27 cellular contexts compared by ENCODE assay signal in the genomic region with DNA sequence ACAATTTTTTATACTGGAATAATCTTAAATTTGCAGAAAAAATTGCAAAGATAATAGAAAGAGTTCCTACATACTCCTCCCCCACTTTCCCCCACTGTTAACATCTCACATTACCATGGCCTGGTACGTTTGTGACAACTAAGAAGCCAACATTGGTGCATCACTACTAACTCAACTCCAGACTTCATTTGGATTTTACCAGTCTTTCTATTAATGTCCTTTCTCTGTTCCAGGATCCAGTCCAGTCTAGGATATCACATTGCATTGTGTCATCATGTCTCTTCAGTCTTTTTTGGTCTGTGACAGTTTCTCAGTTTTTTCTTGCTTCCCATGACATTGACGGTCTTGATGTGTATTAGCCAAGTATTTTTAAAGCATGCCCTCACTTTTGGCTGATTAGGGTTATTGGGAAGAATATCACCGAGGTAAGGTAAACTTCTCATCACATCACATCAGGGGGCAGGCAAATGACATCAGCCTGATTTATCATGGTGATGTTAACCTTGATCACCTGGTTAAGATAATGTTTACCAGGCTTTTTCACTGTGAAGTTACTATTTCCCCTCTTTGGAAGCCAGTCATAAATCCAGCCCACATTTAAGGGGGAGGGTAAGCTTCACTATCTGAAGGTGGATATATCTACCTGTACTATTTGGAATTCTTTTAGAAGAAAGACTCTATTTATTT.
A peak's percentile ranks its signal among the peaks of the same experiment; 100 is the strongest.
DNase-seq lines count a peak whose midpoint lies in the region; ATAC-seq, FAIRE-seq and TF ChIP-seq lines count a peak whose summit lies in the region.
"Had no signal": no experiment of that assay in that cellular context is flagged by ENCODE, and none has a peak within 500 bp of the region (broad histone marks: within the 10 kb centered on the region; RNA-seq: fewer than 3 reads in every experiment).

No MANE protein-coding gene starts in this region.

- H3K27me3 Mint-ChIP-seq in activated T-helper 2 cell treated with anti-CD3 and anti-CD28 coated beads, Interferon-gamma antibody, Interleukin-2, Interleukin-4, amounts not matched to agents 10 μg/mL and 5 μg/mL and 100 μg/mL, durations not matched to agents 14 hours and 24 hours and 36 hours (ENCODE audit: low read depth), result no peaks in the 10 kb centered on the region
- H3K27me3 Mint-ChIP-seq: CD4-positive, alpha-beta T cell had no signal

- in situ Hi-C loops in gastrocnemius medialis (cut with MboI; ENCODE audit: low sequenced_read_pairs in 4 of 4), result no loop called here

- no peak for TF ChIP-seq EP300 in H1 (IDR thresholded peaks at IDR 0.05; ENCODE audit: borderline replicate concordance in 1 of 2, low read depth in 2 of 2, low read length in 2 of 2)

- H3K4me2 ChIP-seq in H1 (ENCODE audit: insufficient read depth in 1 of 2, low read depth in 2 of 2, low read length in 2 of 2), result no peak overlapping the region
- H3K4me2 ChIP-seq: A549; BLaER1 treated with 17β-estradiol and CSF1 and Interleukin-3, amounts not matched to agents 10 nM and 100 nM had no signal

- no peak overlapping the region for H2BK5ac ChIP-seq in H1 (ENCODE audit: low read depth, low read length)

- TF ChIP-seq POLR2A in H1 (IDR thresholded peaks at IDR 0.05; ENCODE audit: control extremely low read depth in 1 of 2, low read depth in 2 of 2, low read length in 2 of 2) (no peak), gastrocnemius medialis (IDR thresholded peaks at IDR 0.05) (no peak)

- 90% methylated on average over 3 of the region's 3 CpGs; no CpG with 5 or more reads in 1 of the 2 experiments for WGBS in H1 (ENCODE audit: extremely low coverage in 1 of 2, insufficient coverage in 1 of 2, insufficient read length in 1 of 2, insufficient replicate concordance in 2 of 2, low coverage in 1 of 2, low lambda C conversion rate in 2 of 2, missing lambda C conversion rate in 1 of 2), 2 experiments

- H3K36me3 Mint-ChIP-seq in activated T-helper 2 cell treated with anti-CD3 and anti-CD28 coated beads, Interferon-gamma antibody, Interleukin-2, Interleukin-4, amounts not matched to agents 10 μg/mL and 5 μg/mL and 100 μg/mL, durations not matched to agents 14 hours and 24 hours and 36 hours (ENCODE audit: low read depth), result no peaks in the 10 kb centered on the region
- H3K36me3 Mint-ChIP-seq: CD8-positive, alpha-beta T cell had no signal

- H3K9ac ChIP-seq in H1 (replicated peaks in 1 of 4; ENCODE audit: extremely low read depth in 1 of 4, low read depth in 3 of 4, low read length in 3 of 4) (no peak overlapping the region), skeletal muscle tissue (ENCODE audit: low read depth in 1 of 3, low read length in 3 of 3) (no peak overlapping the region)
- H3K9ac ChIP-seq: BLaER1 treated with 17β-estradiol and CSF1 and Interleukin-3, amounts not matched to agents 10 nM and 100 nM had no signal

- TF ChIP-seq CTCF in H1 (IDR thresholded peaks at IDR 0.05; ENCODE audit: control extremely low read depth in 1 of 3, insufficient read depth in 1 of 3, low read depth in 1 of 3, low read length in 3 of 3) (no peak), gastrocnemius medialis (IDR thresholded peaks at IDR 0.05 in 4 of 5, conservative IDR thresholded peaks at IDR 0.05 in 1 of 5) (no peak)

- H2AFZ ChIP-seq in H1 (ENCODE audit: low read length), result no peak overlapping the region

- H3K79me1 ChIP-seq in H1 (ENCODE audit: low read depth, low read length), result no peaks in the 10 kb centered on the region

- H3K27me3 ChIP-seq in H1 (replicated peaks in 1 of 4; ENCODE audit: control insufficient read depth in 3 of 4, extremely low read depth in 1 of 4, insufficient read depth in 3 of 4, low read length in 3 of 4), result no peaks in the 10 kb centered on the region
- no peaks in the 10 kb centered on the region for H3K27me3 ChIP-seq in gastrocnemius medialis
- H3K27me3 ChIP-seq in skeletal muscle tissue (ENCODE audit: control insufficient read depth in 3 of 3, insufficient read depth in 3 of 3, low read length in 3 of 3), result no peaks in the 10 kb centered on the region
- H3K27me3 ChIP-seq: BLaER1 treated with 17β-estradiol and CSF1 and Interleukin-3, amounts not matched to agents 10 nM and 100 nM had no signal

- H3K4me1 ChIP-seq in H1 (replicated peaks in 1 of 4; ENCODE audit: control insufficient read depth in 3 of 4, insufficient read depth in 4 of 4, low read length in 3 of 4), result no peaks in the 10 kb centered on the region; a peak in 1 of 7 replicates
- peaks cover 12 to 17% of the 10 kb centered on the region in 2 donors for H3K4me1 ChIP-seq in gastrocnemius medialis
- H3K4me1 ChIP-seq in skeletal muscle tissue (ENCODE audit: control insufficient read depth in 3 of 3, insufficient read depth in 3 of 3, low read length in 3 of 3), result peaks cover 0 to 10% (median 5%) of the 10 kb centered on the region in 3 donors
- H3K4me1 ChIP-seq: A549; BLaER1 treated with 17β-estradiol and CSF1 and Interleukin-3, amounts not matched to agents 10 nM and 100 nM had no signal

- H3K4me1 Mint-ChIP-seq in activated T-helper 2 cell treated with anti-CD3 and anti-CD28 coated beads, Interferon-gamma antibody, Interleukin-2, Interleukin-4, amounts not matched to agents 10 μg/mL and 5 μg/mL and 100 μg/mL, durations not matched to agents 14 hours and 24 hours and 36 hours (ENCODE audit: low read depth), result no peaks in the 10 kb centered on the region
- H3K4me1 Mint-ChIP-seq: B cell had no signal

- POLR2A ChIA-PET in H1 (lab: Charles Lee; ENCODE audit: partially characterized antibody), result no interaction called here
- POLR2A ChIA-PET in HEK293T (lab: Yijun Ruan, JAX), result no interaction called here

- H3K36me3 ChIP-seq in H1 (ENCODE audit: control insufficient read depth in 2 of 4, insufficient read depth in 4 of 4, low read length in 3 of 4), result no peaks in the 10 kb centered on the region
- no peaks in the 10 kb centered on the region for H3K36me3 ChIP-seq in gastrocnemius medialis
- no peaks in the 10 kb centered on the region for H3K36me3 ChIP-seq in skeletal muscle tissue (ENCODE audit: control insufficient read depth in 3 of 3, insufficient read depth in 3 of 3, low read length in 3 of 3)
- H3K36me3 ChIP-seq: BLaER1 treated with 17β-estradiol and CSF1 and Interleukin-3, amounts not matched to agents 10 nM and 100 nM had no signal

- H3K9me3 ChIP-seq in H1 (ENCODE audit: insufficient read depth in 2 of 2, low read depth in 1 of 2, low read length in 1 of 2) (no peaks in the 10 kb centered on the region), gastrocnemius medialis (no peaks in the 10 kb centered on the region), skeletal muscle tissue (ENCODE audit: control insufficient read depth in 3 of 3, low read length in 3 of 3) (no peaks in the 10 kb centered on the region)
- H3K9me3 ChIP-seq: A549; BLaER1 treated with 17β-estradiol and CSF1 and Interleukin-3, amounts not matched to agents 10 nM and 100 nM had no signal

- H3K18ac ChIP-seq in H1 (ENCODE audit: extremely low read depth, low read length), result no peak overlapping the region

- no peak overlapping the region for H3K14ac ChIP-seq in H1 (ENCODE audit: insufficient read length)

- no peak overlapping the region for H3K23ac ChIP-seq in H1 (ENCODE audit: insufficient read length)

- H3K4me3 ChIP-seq in H1 (ENCODE audit: extremely low read depth in 1 of 4, insufficient read depth in 2 of 4, low read depth in 3 of 4, low read length in 4 of 4) (no peak overlapping the region), gastrocnemius medialis (no peak overlapping the region), skeletal muscle tissue (ENCODE audit: low read length in 3 of 3) (no peak overlapping the region)
- H3K4me3 ChIP-seq: A549; BLaER1 treated with 17β-estradiol and CSF1 and Interleukin-3, amounts not matched to agents 10 nM and 100 nM; GM12878 had no signal

- no peak overlapping the region for H2BK120ac ChIP-seq in H1 (replicated peaks; ENCODE audit: low read depth, low read length)

- H3K79me2 ChIP-seq in H1 (ENCODE audit: control insufficient read depth in 1 of 2, insufficient read depth in 2 of 2, low read length in 2 of 2), result no peaks in the 10 kb centered on the region

- H4K8ac ChIP-seq in H1 (ENCODE audit: extremely low read depth, insufficient read depth, low read length), result no peak overlapping the region

- no peak overlapping the region for H4K91ac ChIP-seq in H1 (replicated peaks; ENCODE audit: insufficient read length, low read length)

- H2BK12ac ChIP-seq in H1 (ENCODE audit: low read depth, low read length), result no peak overlapping the region

- TF ChIP-seq RAD21 in H1 (IDR thresholded peaks at IDR 0.05 in 1 of 2, conservative IDR thresholded peaks at IDR 0.05 in 1 of 2; ENCODE audit: low read depth in 2 of 2, low read length in 2 of 2), result no peak

- H3K27ac Mint-ChIP-seq in activated T-helper 2 cell treated with anti-CD3 and anti-CD28 coated beads, Interferon-gamma antibody, Interleukin-2, Interleukin-4, amounts not matched to agents 10 μg/mL and 5 μg/mL and 100 μg/mL, durations not matched to agents 14 hours and 24 hours and 36 hours, result no peak overlapping the region
- H3K27ac Mint-ChIP-seq: B cell; CD4-positive, alpha-beta T cell; CD8-positive, alpha-beta T cell had no signal

- CTCF ChIA-PET in H1 (lab: Charles Lee; ENCODE audit: partially characterized antibody), result interaction anchor here (1.3 kb wide), 1 partner anchor 11 kb away, joined by 3 read pairs; no protein-coding TSS in a partner anchor
- CTCF ChIA-PET in HEK293T (lab: Yijun Ruan, JAX), result no interaction called here

- DNase-seq in H1 (ENCODE audit: low read depth in 1 of 2, low spot score in 2 of 2) (no peak), myocyte (ENCODE audit: low read depth) (peak; percentile 15), gastrocnemius medialis (peak; percentile 13 to 19), COLO668 (lab: John Stamatoyannopoulos, UW; ENCODE audit: unreplicated experiment) (no peak), HEK293T (ENCODE audit: extremely low spot score) (no peak), HTR-8/SVneo (ENCODE audit: insufficient read length, low spot score) (no peak)
- DNase-seq in activated T-helper 2 cell treated with anti-CD3 and anti-CD28 coated beads, Interferon-gamma antibody, Interleukin-2, Interleukin-4, amounts not matched to agents 10 μg/mL and 5 μg/mL and 100 μg/mL, durations not matched to agents 14 hours and 24 hours and 36 hours (ENCODE audit: low spot score), result no peak
- DNase-seq: AML-193; CD4-positive, alpha-beta T cell; CD8-positive, alpha-beta T cell; COR-L47; DMS 273 treated with DMSO at 0.1 percent for 48 hours; DMS153; DMS53; DMS79; DND-41; EL; GDM1 had no signal

- H3K4ac ChIP-seq in H1 (replicated peaks; ENCODE audit: insufficient read length, low read depth, low read length), result no peak overlapping the region

- H3K23me2 ChIP-seq in H1 (ENCODE audit: low read depth, low read length), result no peaks in the 10 kb centered on the region

- no peaks in the 10 kb centered on the region for H3K9me3 Mint-ChIP-seq in activated T-helper 2 cell treated with anti-CD3 and anti-CD28 coated beads, Interferon-gamma antibody, Interleukin-2, Interleukin-4, amounts not matched to agents 10 μg/mL and 5 μg/mL and 100 μg/mL, durations not matched to agents 14 hours and 24 hours and 36 hours
- H3K9me3 Mint-ChIP-seq: CD4-positive, alpha-beta T cell; CD8-positive, alpha-beta T cell had no signal

- FAIRE-seq in H1 (lab: Jason Lieb, UNC), result peak; percentile 7
- no peak for FAIRE-seq in HTR-8/SVneo (lab: Jason Lieb, UNC)
- FAIRE-seq: A549, GM12878, GM12892, GM18507 had no signal

- ATAC-seq in gastrocnemius medialis, result peak; percentile 100
- ATAC-seq: A549; CD8-positive, alpha-beta T cell; GM12878 had no signal

- H2BK20ac ChIP-seq in H1 (ENCODE audit: low read length), result no peak overlapping the region

- H4K20me1 ChIP-seq in H1 (replicated peaks in 1 of 2; ENCODE audit: control insufficient read depth in 1 of 2, insufficient read depth in 2 of 2, low read length in 2 of 2), result no peaks in the 10 kb centered on the region
- H4K20me1 ChIP-seq: BLaER1 treated with 17β-estradiol and CSF1 and Interleukin-3, amounts not matched to agents 10 nM and 100 nM had no signal

- no peak overlapping the region for H3K4me3 Mint-ChIP-seq in activated T-helper 2 cell treated with anti-CD3 and anti-CD28 coated beads, Interferon-gamma antibody, Interleukin-2, Interleukin-4, amounts not matched to agents 10 μg/mL and 5 μg/mL and 100 μg/mL, durations not matched to agents 14 hours and 24 hours and 36 hours (ENCODE audit: low read depth)
- H3K4me3 Mint-ChIP-seq: B cell; CD4-positive, alpha-beta T cell; CD8-positive, alpha-beta T cell had no signal

- H3K56ac ChIP-seq in H1 (replicated peaks; ENCODE audit: insufficient read length, low read depth, low read length), result no peak overlapping the region

- intact Hi-C loops in gastrocnemius medialis (cut with DNase I; ENCODE audit: low total_unique reads), result loop anchor here (2.0 to 5.0 kb wide), 2 partner anchors 53 to 58 kb away; no protein-coding TSS in a partner anchor
- intact Hi-C loops in activated T-helper 2 cell treated with anti-CD3 and anti-CD28 coated beads, Interferon-gamma antibody, Interleukin-2, Interleukin-4, amounts not matched to agents 10 μg/mL and 5 μg/mL and 100 μg/mL, durations not matched to agents 14 hours and 24 hours and 36 hours (cut with micrococcal nuclease), result no loop called here

- no peak overlapping the region for H2BK15ac ChIP-seq in H1 (ENCODE audit: low read length)

- H2AK5ac ChIP-seq in H1 (ENCODE audit: low read depth, low read length), result no peak overlapping the region

- H4K5ac ChIP-seq in H1 (ENCODE audit: insufficient read length, low read depth, low read length), result no peak overlapping the region

- no peak overlapping the region for H3K27ac ChIP-seq in H1 (ENCODE audit: low read depth, low read length)
- peak overlapping the region; percentile 58 to 78 (median 61) for H3K27ac ChIP-seq in gastrocnemius medialis
- H3K27ac ChIP-seq in skeletal muscle tissue (ENCODE audit: low read depth, low read length), result peak overlapping the region; percentile 57
- H3K27ac ChIP-seq: 22Rv1; A549; BLaER1 treated with 17β-estradiol and CSF1 and Interleukin-3, amounts not matched to agents 10 nM and 100 nM; C4-2B had no signal

Comparison
In these comparisons a context has a peak if more than half of its experiments do, and no peak if none do; other contexts are left out.
1. DNase-seq: peak in myocyte (single experiment) and gastrocnemius medialis (2 of 2); none in H1 (0 of 2), COLO668 (single experiment), HEK293T (single experiment), HTR-8/SVneo (single experiment) and activated T-helper 2 cell treated with anti-CD3 and anti-CD28 coated beads, Interferon-gamma antibody, Interleukin-2, Interleukin-4, amounts not matched to agents 10 μg/mL and 5 μg/mL and 100 μg/mL, durations not matched to agents 14 hours and 24 hours and 36 hours (single experiment).